In the genomic region with DNA sequence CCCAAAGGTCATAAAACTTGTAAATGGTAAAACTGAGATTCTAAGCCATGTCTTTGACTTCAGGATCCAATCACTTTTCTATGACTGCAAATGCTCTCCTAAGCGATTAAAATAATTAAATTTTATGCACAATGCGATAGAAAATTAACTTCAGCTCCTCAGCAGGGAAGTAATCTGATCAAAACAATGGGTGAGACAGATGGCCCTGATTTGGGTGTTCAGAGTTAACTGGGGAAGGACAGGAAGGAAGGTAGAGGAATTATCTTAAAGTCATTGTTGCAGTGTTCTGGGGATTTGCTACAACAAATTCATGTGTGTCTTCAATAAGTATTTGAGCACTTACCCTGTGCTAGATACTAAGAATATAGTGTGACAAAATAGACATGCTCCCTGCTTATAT, we compare ENCODE assay signal across 29 cellular contexts.
"Had no signal": no experiment of that assay in that cellular context is flagged by ENCODE, and none has a peak within 500 bp of the region (broad histone marks: within the 10 kb centered on the region; RNA-seq: fewer than 3 reads in every experiment).

No MANE protein-coding gene starts in this region.

- H3K9me3 Mint-ChIP-seq: memory B cell; mesothelial cell of epicardium; stimulated activated effector memory CD8-positive, alpha-beta T cell treated with anti-CD3 and anti-CD28 coated beads, Interleukin-12 subunit alpha, Interleukin-12 subunit beta, amount 100 ng/mL, for 72 hours had no signal

- H3K4me2 ChIP-seq: neural progenitor cell, smooth muscle cell had no signal

- H3K9ac ChIP-seq: neural progenitor cell, parathyroid adenoma had no signal

- H3K4me1 Mint-ChIP-seq: memory B cell; mesothelial cell of epicardium; naive B cell; nephron; stimulated activated effector memory CD8-positive, alpha-beta T cell treated with anti-CD3 and anti-CD28 coated beads, Interleukin-12 subunit alpha, Interleukin-12 subunit beta, amount 100 ng/mL, for 72 hours had no signal

- H3K27ac Mint-ChIP-seq: memory B cell; mesothelial cell of epicardium; naive B cell; nephron; neural progenitor cell; progenitor cell of endocrine pancreas; stimulated activated effector memory CD8-positive, alpha-beta T cell treated with anti-CD3 and anti-CD28 coated beads, Interleukin-12 subunit alpha, Interleukin-12 subunit beta, amount 100 ng/mL, for 72 hours had no signal

- H3K27ac ChIP-seq: dorsolateral prefrontal cortex, epithelial cell of prostate, gastrocnemius medialis, neural progenitor cell, parathyroid adenoma, right atrium auricular region, stomach, thyroid gland, vagina had no signal

- H3K36me3 Mint-ChIP-seq: memory B cell; mesothelial cell of epicardium; naive B cell; neural progenitor cell; stimulated activated effector memory CD8-positive, alpha-beta T cell treated with anti-CD3 and anti-CD28 coated beads, Interleukin-12 subunit alpha, Interleukin-12 subunit beta, amount 100 ng/mL, for 72 hours had no signal

- H3K4me1 ChIP-seq: gastrocnemius medialis, neural progenitor cell, right atrium auricular region, stomach, thyroid gland, vagina had no signal

- H3K27me3 Mint-ChIP-seq: progenitor cell of endocrine pancreas had no signal

- H2AFZ ChIP-seq: neural progenitor cell, parathyroid adenoma had no signal

- H3K27me3 ChIP-seq: dorsolateral prefrontal cortex, gastrocnemius medialis, neural progenitor cell, right atrium auricular region, stomach, thyroid gland, vagina had no signal

- H3K36me3 ChIP-seq: gastrocnemius medialis, neural progenitor cell, right atrium auricular region, stomach, thyroid gland, vagina had no signal

- DNase-seq: dorsolateral prefrontal cortex; effector CD4-positive, alpha-beta T cell; foreskin fibroblast; gastrocnemius medialis; head of caudate nucleus; mucosa of descending colon; naive B cell; stimulated activated CD4-positive, alpha-beta T cell treated with anti-CD3 and anti-CD28 coated beads, Interleukin-12 subunit alpha, Interleukin-12 subunit beta, amount 100 ng/mL, for 4 hours; stimulated activated CD4-positive, alpha-beta T cell treated with anti-CD3 and anti-CD28 coated beads, Interleukin-1b, Interleukin-23, amount 100 ng/mL, for 48 hours; stimulated activated CD4-positive, alpha-beta T cell treated with anti-CD3 and anti-CD28 coated beads, Interleukin-4, amount 100 ng/mL, for 1 hour; stimulated activated naive CD4-positive, alpha-beta T cell treated with Interleukin-2 at 50 U/mL for 16 hours; stomach; thyroid gland; trophoblast cell had no signal

- H3K4me3 Mint-ChIP-seq: memory B cell; mesothelial cell of epicardium; naive B cell; nephron; neural progenitor cell; stimulated activated effector memory CD8-positive, alpha-beta T cell treated with anti-CD3 and anti-CD28 coated beads, Interleukin-12 subunit alpha, Interleukin-12 subunit beta, amount 100 ng/mL, for 72 hours had no signal

- H3K9me3 ChIP-seq: gastrocnemius medialis, mucosa of descending colon, right atrium auricular region, stomach, thyroid gland, vagina had no signal

- H3K79me2 ChIP-seq: parathyroid adenoma had no signal

- H3K4me3 ChIP-seq: dorsolateral prefrontal cortex, gastrocnemius medialis, lung, mucosa of descending colon, neural progenitor cell, right atrium auricular region, smooth muscle cell, stomach, thyroid gland, vagina had no signal

- ATAC-seq: esophagus mucosa; gastrocnemius medialis; left lobe of liver; mucosa of descending colon; sciatic nerve; stimulated activated effector memory CD8-positive, alpha-beta T cell treated with anti-CD3 and anti-CD28 coated beads, Interleukin-12 subunit alpha, Interleukin-12 subunit beta, amount 100 ng/mL, for 72 hours had no signal
